In genomic region chr5:123036391-123037103, GRCh38 we compare ENCODE assay signal across 8 cellular contexts. TPM values are rescaled to one million over a fixed set of nuclear protein-coding genes. Genes with fewer than 3 reads are reported as not detected.
DNase-seq lines count a peak whose midpoint lies in the region; ATAC-seq and TF ChIP-seq lines count a peak whose summit lies in the region.

PPIC (minus strand) TSS chr5:123036725; CDS start chr5:123036625, 100 bp downstream.

- H3K4me3 ChIP-seq in esophagus squamous epithelium = peak within 1 kb of the TSS; percentile 70 to 95 (median 82)
- peak within 1 kb of the TSS; percentile 67 for H3K4me3 ChIP-seq in mucosa of descending colon

- WGBS in esophagus squamous epithelium, 2 donors = no CpG with 5 or more reads among the region's 84 CpGs

- H3K4me1 ChIP-seq in esophagus squamous epithelium (peaks cover 0 to 35% (median 4%) of the 10 kb centered on the region in 3 donors), mucosa of descending colon (ENCODE audit: low read depth) (peaks cover 4% of the 10 kb centered on the region)

- ATAC-seq in GM21723 (IDR thresholded peaks at IDR 0.05; ENCODE audit: unreplicated experiment) (peak; percentile 66), activated B cell treated with CpG ODN at 0.5 μM for 24 hours (ENCODE audit: low read depth) (peak; percentile 60), mucosa of descending colon (peak; percentile 96)

- H3K9me3 Mint-ChIP-seq in activated B cell treated with CpG ODN at 0.5 μM for 24 hours = no peaks in the 10 kb centered on the region
- H3K9me3 Mint-ChIP-seq in type B pancreatic cell = no peaks in the 10 kb centered on the region

- DNase-seq in activated CD4-positive, alpha-beta T cell treated with anti-CD3 and anti-CD28 coated beads for 48 hours = peak; percentile 26
- no peak for DNase-seq in activated CD4-positive, alpha-beta T cell treated with anti-CD3 and anti-CD28 coated beads for 1 hour
- DNase-seq in LoVo (ENCODE audit: low spot score) = peak; percentile 87
- peak; percentile 38 for DNase-seq in activated B cell treated with CpG ODN at 0.5 μM for 24 hours
- DNase-seq in esophagus squamous epithelium (lab: John Stamatoyannopoulos, UW) = no peak
- DNase-seq in mucosa of descending colon = peak; percentile 91 to 94 (median 91)
- DNase-seq in type B pancreatic cell (ENCODE audit: extremely low spot score, unreplicated experiment) = peak; percentile 85

- H3K9me3 ChIP-seq in esophagus squamous epithelium (no peaks in the 10 kb centered on the region), mucosa of descending colon (no peaks in the 10 kb centered on the region)

- TF ChIP-seq CTCF in activated B cell treated with CpG ODN at 0.5 μM for 24 hours (IDR thresholded peaks at IDR 0.05) (no peak), esophagus squamous epithelium (IDR thresholded peaks at IDR 0.05) (peak in 1 of 6 experiments; percentile 8), mucosa of descending colon (IDR thresholded peaks at IDR 0.05) (no peak), type B pancreatic cell (conservative IDR thresholded peaks at IDR 0.05) (no peak)

- H3K27ac ChIP-seq in esophagus squamous epithelium = peak within 1 kb of the TSS; percentile 85 to 96 (median 92)

- peak in 2 of 4 donors; percentile 72 for TF ChIP-seq POLR2A in esophagus squamous epithelium (IDR thresholded peaks at IDR 0.05)

- POLR2A ChIA-PET in activated B cell treated with CpG ODN at 0.5 μM for 24 hours (lab: Charles Lee) = no interaction called here

- H3K36me3 ChIP-seq in esophagus squamous epithelium (no peaks in the 10 kb centered on the region), mucosa of descending colon (ENCODE audit: low read depth) (no peaks in the 10 kb centered on the region)

- H3K36me3 Mint-ChIP-seq in activated B cell treated with CpG ODN at 0.5 μM for 24 hours (ENCODE audit: low read depth) (no peaks in the 10 kb centered on the region), type B pancreatic cell (peaks cover 6% of the 10 kb centered on the region)

- H3K27me3 ChIP-seq in esophagus squamous epithelium = peaks cover 0 to 16% (median 0%) of the 10 kb centered on the region in 4 donors

- H3K27ac Mint-ChIP-seq in activated B cell treated with CpG ODN at 0.5 μM for 24 hours (no peak within 1 kb of the TSS), type B pancreatic cell (peak within 1 kb of the TSS; percentile 87)

- H3K27me3 Mint-ChIP-seq in activated B cell treated with CpG ODN at 0.5 μM for 24 hours (peaks cover 58% of the 10 kb centered on the region), type B pancreatic cell (peaks cover 54% of the 10 kb centered on the region)

- CTCF ChIA-PET in activated B cell treated with CpG ODN at 0.5 μM for 24 hours (lab: Charles Lee) = no interaction called here

- H3K4me3 Mint-ChIP-seq in activated B cell treated with CpG ODN at 0.5 μM for 24 hours (peak within 1 kb of the TSS; percentile 83), type B pancreatic cell (peak within 1 kb of the TSS; percentile 92)

- intact Hi-C loops in activated B cell treated with CpG ODN at 0.5 μM for 24 hours (cut with micrococcal nuclease) (no loop called here), esophagus squamous epithelium (cut with DNase I) (no loop called here), mucosa of descending colon (cut with DNase I, micrococcal nuclease) (no loop called here)

- peaks cover 13% of the 10 kb centered on the region for H3K4me1 Mint-ChIP-seq in activated B cell treated with CpG ODN at 0.5 μM for 24 hours
- peaks cover 5% of the 10 kb centered on the region for H3K4me1 Mint-ChIP-seq in type B pancreatic cell (ENCODE audit: unreplicated experiment)

RNA-seq across cellular contexts. Expression of gene PPIC, which starts in this region (rescaled TPM):
- total RNA-seq in activated B cell treated with CpG ODN at 0.5 μM for 24 hours = not detected in 2 replicates
- total RNA-seq in esophagus squamous epithelium = 10 to 100 TPM; 21.7 to 77.3 (median 58.5) TPM
- total RNA-seq in mucosa of descending colon = 10 to 100 TPM; 49.7 to 68.8 (median 50.8) TPM
- 23.4 and 57.7 TPM in 2 replicates for total RNA-seq in type B pancreatic cell (ENCODE audit: low replicate concordance)

Comparison
In these comparisons a context has a peak if more than half of its experiments do, and no peak if none do; other contexts are left out.
1. RNA of gene PPIC (total RNA-seq): 21.7 to 77.3 TPM in esophagus squamous epithelium, 49.7 to 68.8 TPM in mucosa of descending colon and 23.4 to 57.7 TPM in type B pancreatic cell; not detected in activated B cell treated with CpG ODN at 0.5 μM for 24 hours; every median in the first group is over 10 times any median in the second.
2. DNase-seq: peak in activated CD4-positive, alpha-beta T cell treated with anti-CD3 and anti-CD28 coated beads for 48 hours (single experiment), LoVo (single experiment), mucosa of descending colon (3 of 3) and type B pancreatic cell (single experiment); none in activated CD4-positive, alpha-beta T cell treated with anti-CD3 and anti-CD28 coated beads for 1 hour (single experiment) and esophagus squamous epithelium (single experiment).
3. Peak in DNase-seq and ATAC-seq in activated B cell treated with CpG ODN at 0.5 μM for 24 hours; RNA of the gene not detected or under 1 TPM.
4. Peak in every context shown above with its lines, with median percentiles within 50 percentile points of each other: ATAC-seq.